ENCODE assay signal across 16 cellular contexts in genomic region chr5:62931551-62931950, GRCh38.
DNase-seq lines count a peak whose midpoint lies in the region; ATAC-seq and TF ChIP-seq lines count a peak whose summit lies in the region.
"Had no signal": no experiment of that assay in that cellular context is flagged by ENCODE, and none has a peak within 500 bp of the region (broad histone marks: within the 10 kb centered on the region; RNA-seq: fewer than 3 reads in every experiment).

No MANE protein-coding gene starts in this region.

- H3K4me2 ChIP-seq in GM23338 (no peak overlapping the region), neural progenitor cell (no peak overlapping the region)
- H3K4me2 ChIP-seq: A549 had no signal

- H3F3A ChIP-seq in GM23338 (replicated peaks; ENCODE audit: low read depth) (no peaks in the 10 kb centered on the region), neural progenitor cell (ENCODE audit: low read depth) (no peaks in the 10 kb centered on the region)

- no peaks in the 10 kb centered on the region for H3K27me3 ChIP-seq in GM23338 (ENCODE audit: insufficient read depth)
- H3K27me3 ChIP-seq in SJCRH30 = no peaks in the 10 kb centered on the region
- H3K27me3 ChIP-seq in left lung = no peaks in the 10 kb centered on the region
- H3K27me3 ChIP-seq in neural progenitor cell = no peaks in the 10 kb centered on the region

- H3K27ac Mint-ChIP-seq in GM23338 = no peak overlapping the region
- H3K27ac Mint-ChIP-seq in activated CD8-positive, alpha-beta memory T cell treated with anti-CD3 and anti-CD28 coated beads, Interleukin-2, amount 10 ng/mL, durations not matched to agents 7 days and 5 days = no peak overlapping the region
- no peak overlapping the region for H3K27ac Mint-ChIP-seq in neural progenitor cell
- H3K27ac Mint-ChIP-seq: CD4-positive, alpha-beta T cell had no signal

- TF ChIP-seq CTCF in GM23338 (conservative IDR thresholded peaks at IDR 0.05; ENCODE audit: low read depth in 2 of 2) (no peak), left lung (IDR thresholded peaks at IDR 0.05) (no peak), neural progenitor cell (IDR thresholded peaks at IDR 0.05) (no peak)

- H3K9me3 Mint-ChIP-seq in GM23338 (no peaks in the 10 kb centered on the region; the same call in 2 of the 3 replicates), neural progenitor cell (no peaks in the 10 kb centered on the region)
- H3K9me3 Mint-ChIP-seq in activated CD8-positive, alpha-beta memory T cell treated with anti-CD3 and anti-CD28 coated beads, Interleukin-2, amount 10 ng/mL, durations not matched to agents 7 days and 5 days (ENCODE audit: low read depth) = no peaks in the 10 kb centered on the region

- ATAC-seq in GM23338 (no peak), left lung (peak; percentile 54), HG02973 (IDR thresholded peaks at IDR 0.05; ENCODE audit: unreplicated experiment) (no peak)
- no peak for ATAC-seq in activated CD8-positive, alpha-beta memory T cell treated with anti-CD3 and anti-CD28 coated beads, Interleukin-2, amount 10 ng/mL, durations not matched to agents 7 days and 5 days
- ATAC-seq: A549, GM12878, K562 had no signal

- no peak overlapping the region for H3K9ac ChIP-seq in neural progenitor cell
- H3K9ac ChIP-seq: GM23248 had no signal

- H3K4me1 ChIP-seq in GM23338 (ENCODE audit: insufficient read depth) (no peaks in the 10 kb centered on the region), SJCRH30 (peaks cover 21% of the 10 kb centered on the region), left lung (no peaks in the 10 kb centered on the region), neural progenitor cell (no peaks in the 10 kb centered on the region)
- H3K4me1 ChIP-seq: A549 had no signal

- H3K4me3 ChIP-seq in GM23338 = no peak overlapping the region
- no peak overlapping the region for H3K4me3 ChIP-seq in SJCRH30
- no peak overlapping the region for H3K4me3 ChIP-seq in left lung
- H3K4me3 ChIP-seq in neural progenitor cell = no peak overlapping the region
- H3K4me3 ChIP-seq: A549, GM12878, GM23248, K562 had no signal

- H3K27ac ChIP-seq in GM23338 (ENCODE audit: low read depth) (no peak overlapping the region), SJCRH30 (peak overlapping the region; percentile 16), left lung (no peak overlapping the region), neural progenitor cell (no peak overlapping the region)
- H3K27ac ChIP-seq: A549, C4-2B, GM23248 had no signal

- H3K9me3 ChIP-seq in SJCRH30 (replicated peaks) = no peaks in the 10 kb centered on the region
- H3K9me3 ChIP-seq in left lung = no peaks in the 10 kb centered on the region
- H3K9me3 ChIP-seq in neural progenitor cell (ENCODE audit: low read depth) = no peaks in the 10 kb centered on the region
- H3K9me3 ChIP-seq: A549 had no signal

- H3K27me3 Mint-ChIP-seq in GM23338 (ENCODE audit: insufficient read depth, low read depth, poor library complexity) (no peaks in the 10 kb centered on the region), neural progenitor cell (ENCODE audit: insufficient read depth, low read depth) (no peaks in the 10 kb centered on the region)
- no peaks in the 10 kb centered on the region for H3K27me3 Mint-ChIP-seq in activated CD8-positive, alpha-beta memory T cell treated with anti-CD3 and anti-CD28 coated beads, Interleukin-2, amount 10 ng/mL, durations not matched to agents 7 days and 5 days
- H3K27me3 Mint-ChIP-seq: CD4-positive, alpha-beta T cell had no signal

- H3K4me1 Mint-ChIP-seq in GM23338 = no peaks in the 10 kb centered on the region
- H3K4me1 Mint-ChIP-seq in activated CD8-positive, alpha-beta memory T cell treated with anti-CD3 and anti-CD28 coated beads, Interleukin-2, amount 10 ng/mL, durations not matched to agents 7 days and 5 days = no peaks in the 10 kb centered on the region
- H3K4me1 Mint-ChIP-seq in neural progenitor cell = no peaks in the 10 kb centered on the region

- H2AFZ ChIP-seq in GM23338 = 0 out of 2 replicates have a peak overlapping the region, but pooled peaks have one; percentile 56
- no peak overlapping the region for H2AFZ ChIP-seq in neural progenitor cell (replicated peaks)
- H2AFZ ChIP-seq: GM23248 had no signal

- intact Hi-C loops in left lung (cut with DNase I) = no loop called here

- CTCF ChIA-PET in activated CD8-positive, alpha-beta memory T cell treated with anti-CD3 and anti-CD28 coated beads, Interleukin-2, amount 10 ng/mL, durations not matched to agents 7 days and 5 days (lab: Charles Lee) = no interaction called here

- no peaks in the 10 kb centered on the region for H3K9me2 ChIP-seq in GM23338 (ENCODE audit: insufficient read depth)

- H3K4me3 Mint-ChIP-seq in GM23338 = no peak overlapping the region
- no peak overlapping the region for H3K4me3 Mint-ChIP-seq in activated CD8-positive, alpha-beta memory T cell treated with anti-CD3 and anti-CD28 coated beads, Interleukin-2, amount 10 ng/mL, durations not matched to agents 7 days and 5 days
- no peak overlapping the region for H3K4me3 Mint-ChIP-seq in neural progenitor cell
- H3K4me3 Mint-ChIP-seq: CD4-positive, alpha-beta T cell had no signal

- no peaks in the 10 kb centered on the region for H3K79me2 ChIP-seq in GM23338 (replicated peaks; ENCODE audit: insufficient read depth)
- H3K79me2 ChIP-seq in neural progenitor cell (ENCODE audit: low read depth) = no peaks in the 10 kb centered on the region

- H3K36me3 ChIP-seq in GM23338 (ENCODE audit: insufficient read depth) (no peaks in the 10 kb centered on the region), SJCRH30 (no peaks in the 10 kb centered on the region), left lung (no peaks in the 10 kb centered on the region), neural progenitor cell (no peaks in the 10 kb centered on the region)

- DNase-seq in GM23338 (ENCODE audit: low spot score) = no peak
- DNase-seq in SJCRH30 = no peak
- no peak for DNase-seq in left lung
- no peak for DNase-seq in activated CD8-positive, alpha-beta memory T cell treated with anti-CD3 and anti-CD28 coated beads, Interleukin-2, amount 10 ng/mL, durations not matched to agents 7 days and 5 days
- DNase-seq in neural progenitor cell (ENCODE audit: low spot score) = no peak
- DNase-seq: AML-193; CD4-positive, alpha-beta T cell; DMS79 treated with DMSO at 0.1 percent for 48 hours; GM23248; HCEC 1CT; IMR-90 had no signal

- no peaks in the 10 kb centered on the region for H4K20me1 ChIP-seq in GM23338 (replicated peaks; ENCODE audit: insufficient read depth)
- H4K20me1 ChIP-seq in neural progenitor cell (ENCODE audit: low read depth) = no peaks in the 10 kb centered on the region

- H3K36me3 Mint-ChIP-seq in GM23338 (ENCODE audit: low read depth) = no peaks in the 10 kb centered on the region
- no peaks in the 10 kb centered on the region for H3K36me3 Mint-ChIP-seq in activated CD8-positive, alpha-beta memory T cell treated with anti-CD3 and anti-CD28 coated beads, Interleukin-2, amount 10 ng/mL, durations not matched to agents 7 days and 5 days
- no peaks in the 10 kb centered on the region for H3K36me3 Mint-ChIP-seq in neural progenitor cell

TF ChIP-seq in GM23338, 12 proteins besides CTCF, POLR2A, EP300 and RAD21 (continues in another document):
- TF ChIP-seq ZNF331 (CRISPR knock-in tag; IDR thresholded peaks at IDR 0.05; ENCODE audit: low read depth) = no peak
